10 cellular contexts compared by ENCODE assay signal in genomic region chr9:35650341-35651158, GRCh38. TPM values are rescaled to one million over a fixed set of nuclear protein-coding genes. Genes with fewer than 3 reads are reported as not detected.
DNase-seq lines count a peak whose midpoint lies in the region; ATAC-seq and TF ChIP-seq lines count a peak whose summit lies in the region.
"Had no signal": no experiment of that assay in that cellular context is flagged by ENCODE, and none has a peak within 500 bp of the region (broad histone marks: within the 10 kb centered on the region; RNA-seq: fewer than 3 reads in every experiment).

A gene with protein sequence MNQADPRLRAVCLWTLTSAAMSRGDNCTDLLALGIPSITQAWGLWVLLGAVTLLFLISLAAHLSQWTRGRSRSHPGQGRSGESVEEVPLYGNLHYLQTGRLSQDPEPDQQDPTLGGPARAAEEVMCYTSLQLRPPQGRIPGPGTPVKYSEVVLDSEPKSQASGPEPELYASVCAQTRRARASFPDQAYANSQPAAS (minus strand): TSS chr9:35650931. CDS start chr9:35650853, 78 bp downstream.

- no peaks in the 10 kb centered on the region for H3K9me3 Mint-ChIP-seq in activated CD8-positive, alpha-beta T cell treated with anti-CD3 and anti-CD28 coated beads for 36 hours

- peaks cover 25% of the 10 kb centered on the region for H3K36me3 Mint-ChIP-seq in activated CD8-positive, alpha-beta T cell treated with anti-CD3 and anti-CD28 coated beads for 36 hours (ENCODE audit: low read depth)

- WGBS in right cardiac atrium = 62% methylated on average over 22 of the region's 22 CpGs
- WGBS in thyroid gland, 2 donors = 53 to 54% methylated on average over 14 to 16 of the region's 22 CpGs

- H3K27me3 ChIP-seq in right cardiac atrium (ENCODE audit: control insufficient read depth, insufficient read depth) = no peaks in the 10 kb centered on the region
- H3K27me3 ChIP-seq in left lung = no peaks in the 10 kb centered on the region
- H3K27me3 ChIP-seq in upper lobe of right lung = no peaks in the 10 kb centered on the region
- H3K27me3 ChIP-seq in thyroid gland = no peaks in the 10 kb centered on the region

- TF ChIP-seq CTCF in activated CD8-positive, alpha-beta T cell treated with anti-CD3 and anti-CD28 coated beads for 36 hours (IDR thresholded peaks at IDR 0.05) = no peak
- no peak for TF ChIP-seq CTCF in left lung (IDR thresholded peaks at IDR 0.05)
- TF ChIP-seq CTCF in upper lobe of right lung (IDR thresholded peaks at IDR 0.05) = no peak
- no peak for TF ChIP-seq CTCF in thyroid gland (IDR thresholded peaks at IDR 0.05)

- intact Hi-C loops in right cardiac atrium (cut with DNase I) = no loop called here
- intact Hi-C loops in left cardiac atrium (cut with DNase I) = no loop called here
- intact Hi-C loops in activated CD8-positive, alpha-beta T cell treated with anti-CD3 and anti-CD28 coated beads for 36 hours (cut with micrococcal nuclease) = loop anchor here (10.0 kb wide), 1 partner anchor 164 kb away; the partner anchor contains the start of genes HINT2 and SPAG8
- intact Hi-C loops in left lung (cut with DNase I) = no loop called here
- intact Hi-C loops in upper lobe of right lung (cut with DNase I) = no loop called here
- intact Hi-C loops in thyroid gland (cut with DNase I) = loop anchor here (5.0 kb wide), 1 partner anchor 77 kb away; no protein-coding TSS in a partner anchor

- no peak for TF ChIP-seq POLR2A in thyroid gland (IDR thresholded peaks at IDR 0.05)

- H3K4me3 ChIP-seq in right cardiac atrium (ENCODE audit: low read length) (no peak within 1 kb of the TSS), left lung (peak within 1 kb of the TSS in 1 of 2 donors; percentile 27), upper lobe of right lung (peak within 1 kb of the TSS; percentile 32), thyroid gland (replicated peaks in 1 of 3) (no peak within 1 kb of the TSS)

- H3K4me1 ChIP-seq in right cardiac atrium (ENCODE audit: control insufficient read depth, insufficient read depth, low read length) (peaks cover 4% of the 10 kb centered on the region), left lung (peaks cover 4 to 55% of the 10 kb centered on the region in 2 donors), upper lobe of right lung (peaks cover 21% of the 10 kb centered on the region), thyroid gland (peaks cover 5 to 9% of the 10 kb centered on the region in 2 donors)

- ATAC-seq in right cardiac atrium (no peak), left cardiac atrium (no peak), left lung (no peak), upper lobe of right lung (no peak), GM21367 (IDR thresholded peaks at IDR 0.05; ENCODE audit: unreplicated experiment) (no peak)
- peak; percentile 20 for ATAC-seq in activated CD8-positive, alpha-beta T cell treated with anti-CD3 and anti-CD28 coated beads for 36 hours

- peak within 1 kb of the TSS; percentile 85 for H3K4me3 Mint-ChIP-seq in activated CD8-positive, alpha-beta T cell treated with anti-CD3 and anti-CD28 coated beads for 36 hours

- peaks cover 41% of the 10 kb centered on the region for H3K4me1 Mint-ChIP-seq in activated CD8-positive, alpha-beta T cell treated with anti-CD3 and anti-CD28 coated beads for 36 hours (ENCODE audit: low read depth)

- H3K9me3 ChIP-seq in right cardiac atrium (ENCODE audit: control insufficient read depth, low read length) = no peaks in the 10 kb centered on the region
- no peaks in the 10 kb centered on the region for H3K9me3 ChIP-seq in left lung
- H3K9me3 ChIP-seq in upper lobe of right lung = no peaks in the 10 kb centered on the region
- H3K9me3 ChIP-seq in thyroid gland = no peaks in the 10 kb centered on the region

- peak in 1 of 3 donors; percentile 63 for DNase-seq in right cardiac atrium
- no peak for DNase-seq in left cardiac atrium
- DNase-seq in activated CD8-positive, alpha-beta T cell treated with anti-CD3 and anti-CD28 coated beads for 36 hours = peak; percentile 73
- DNase-seq in left lung = no peak
- no peak for DNase-seq in upper lobe of right lung
- DNase-seq in globus pallidus (ENCODE audit: low spot score) = no peak
- no peak for DNase-seq in thyroid gland
- DNase-seq: NCI-H446 treated with DMSO at 0.1 percent for 48 hours had no signal

- H3K27ac Mint-ChIP-seq in activated CD8-positive, alpha-beta T cell treated with anti-CD3 and anti-CD28 coated beads for 36 hours = peak within 1 kb of the TSS; percentile 96

- H3K36me3 ChIP-seq in left lung = no peaks in the 10 kb centered on the region
- no peaks in the 10 kb centered on the region for H3K36me3 ChIP-seq in upper lobe of right lung
- no peaks in the 10 kb centered on the region for H3K36me3 ChIP-seq in thyroid gland

- H3K27ac ChIP-seq in right cardiac atrium (ENCODE audit: low read length) = peak within 1 kb of the TSS; percentile 64
- H3K27ac ChIP-seq in left lung = peak within 1 kb of the TSS; percentile 7 to 55
- H3K27ac ChIP-seq in upper lobe of right lung = peak within 1 kb of the TSS; percentile 48
- H3K27ac ChIP-seq in thyroid gland = peak within 1 kb of the TSS in 1 of 3 donors; percentile 18

- CTCF ChIA-PET in activated CD8-positive, alpha-beta T cell treated with anti-CD3 and anti-CD28 coated beads for 36 hours (lab: Charles Lee) = interaction anchor here (1.0 to 7.7 kb wide), 8 partner anchors 8 to 81 kb away, joined by 3 to 98 read pairs (median 24); partner anchors contain the start of genes CCDC107, CD72 and RMRP

- no peaks in the 10 kb centered on the region for H3K27me3 Mint-ChIP-seq in activated CD8-positive, alpha-beta T cell treated with anti-CD3 and anti-CD28 coated beads for 36 hours

- POLR2A ChIA-PET in activated CD8-positive, alpha-beta T cell treated with anti-CD3 and anti-CD28 coated beads for 36 hours (lab: Charles Lee) = interaction anchor here (1.2 to 6.4 kb wide), 5 partner anchors 6 to 81 kb away, joined by 3 to 64 read pairs (median 4); partner anchors contain the start of genes CCDC107 and RMRP

RNA-seq across cellular contexts. Expression of the gene that starts here (rescaled TPM):
- total RNA-seq in right cardiac atrium = 1 to 10 TPM in 1 of 4 donors, under 1 TPM in 1, not detected in 2; 0.26 to 1.5 TPM
- polyA plus RNA-seq in right cardiac atrium = 0.14 TPM
- 1 to 10 TPM in 1 of 2 donors, under 1 TPM in 1; 0.86 to 1.6 TPM for total RNA-seq in left cardiac atrium
- 100 to 1,000 TPM in 1 of 2 experiments, 10 to 100 TPM in 1; 99.9 to 102 TPM for total RNA-seq in activated CD8-positive, alpha-beta T cell treated with anti-CD3 and anti-CD28 coated beads for 36 hours
- 1 to 10 TPM in 1 of 2 donors, under 1 TPM in 1; 0.99 to 2.4 TPM for total RNA-seq in left lung
- 2.2 TPM for total RNA-seq in upper lobe of right lung
- total RNA-seq in thyroid gland = 1 to 10 TPM in 2 of 4 donors, under 1 TPM in 2; 0.63 to 3.8 (median 0.95) TPM
- total RNA-seq: frontal cortex had no signal

Comparison
In these comparisons a context has a peak if more than half of its experiments do, and no peak if none do; other contexts are left out.
1. RNA of the gene that starts here (total RNA-seq): 99.9 to 102 TPM in activated CD8-positive, alpha-beta T cell treated with anti-CD3 and anti-CD28 coated beads for 36 hours; 0.99 to 2.4 TPM in left lung, 2.2 TPM in upper lobe of right lung (single experiment), 0.86 to 1.6 TPM in left cardiac atrium, 0.63 to 3.8 TPM in thyroid gland and 0.26 to 1.5 TPM in right cardiac atrium; every median in the first group is over 10 times any median in the second.
2. intact Hi-C loops: an anchor here in activated CD8-positive, alpha-beta T cell treated with anti-CD3 and anti-CD28 coated beads for 36 hours (10.0 kb wide) and thyroid gland (5.0 kb wide); none called in right cardiac atrium, left cardiac atrium, left lung and upper lobe of right lung.